In the genomic region with DNA sequence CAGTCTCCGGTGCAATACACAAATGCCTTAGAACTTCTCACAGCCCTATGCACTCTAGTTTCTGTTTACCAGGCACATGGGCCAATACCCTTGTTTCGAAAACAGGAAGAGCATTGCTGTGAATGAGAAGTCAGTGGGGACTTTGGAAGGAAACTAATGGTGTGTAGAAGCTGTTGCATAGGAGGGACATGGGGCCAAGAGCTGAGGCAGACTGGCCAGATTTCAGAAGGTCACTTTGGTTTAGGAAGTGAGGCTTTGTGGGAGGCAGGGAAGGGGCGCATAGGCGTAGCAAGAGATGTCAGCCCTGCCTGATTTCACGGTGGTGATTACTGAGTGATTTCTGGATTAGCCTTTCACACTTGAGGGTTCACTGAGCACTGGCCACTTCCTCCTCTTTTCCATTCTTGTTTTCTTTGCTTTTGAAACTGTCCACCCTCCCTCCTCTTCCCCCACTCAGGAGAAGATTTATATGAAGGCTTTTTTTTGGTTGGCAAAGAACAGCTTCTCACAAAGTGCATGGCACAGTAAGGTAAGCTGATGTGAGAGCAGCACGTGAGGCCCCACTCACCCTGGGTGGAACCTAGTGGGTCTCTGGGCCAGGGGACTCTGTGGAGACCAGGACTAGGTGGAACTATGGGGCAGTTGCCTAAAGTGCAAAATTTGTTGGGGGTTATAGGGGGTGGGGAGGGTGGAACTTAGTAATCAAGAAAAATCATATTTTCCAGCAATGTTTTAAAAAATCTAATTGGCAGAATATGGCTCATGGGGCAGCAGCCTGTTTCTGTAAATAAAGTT, we compare ENCODE assay signal across 8 cellular contexts. TPM values are rescaled to one million over a fixed set of nuclear protein-coding genes. Genes with fewer than 3 reads are reported as not detected.
A peak's percentile ranks its signal among the peaks of the same experiment; 100 is the strongest.
DNase-seq lines count a peak whose midpoint lies in the region; ATAC-seq and TF ChIP-seq lines count a peak whose summit lies in the region.

No MANE protein-coding gene starts in this region.

- H3K4me3 ChIP-seq in testis, result no peak overlapping the region

- no peaks in the 10 kb centered on the region for H3K36me3 ChIP-seq in testis (ENCODE audit: low read depth, missing control alignments)

- POLR2A ChIA-PET in HEK293T (lab: Yijun Ruan, JAX), result no interaction called here

- 55 to 72% methylated on average over 6 of the region's 6 CpGs for WGBS in testis, 2 donors

- no peak overlapping the region for H3K27ac ChIP-seq in testis

- ATAC-seq in GM18907 (IDR thresholded peaks at IDR 0.05; ENCODE audit: unreplicated experiment) (peak; percentile 90), HG02885 (IDR thresholded peaks at IDR 0.05; ENCODE audit: poor library complexity, unreplicated experiment) (peak; percentile 74)

- TF ChIP-seq CTCF in testis (IDR thresholded peaks at IDR 0.05), result no peak

- H3K9me3 ChIP-seq in testis, result no peaks in the 10 kb centered on the region

- intact Hi-C loops in testis (cut with DNase I; ENCODE audit: low total_unique reads), result no loop called here

- no peaks in the 10 kb centered on the region for H3K27me3 ChIP-seq in testis

- DNase-seq in SIG-M5 (lab: John Stamatoyannopoulos, UW) (peak; percentile 24), midbrain (lab: John Stamatoyannopoulos, UW) (peak; percentile 21), H4 (ENCODE audit: low spot score) (no peak), NCI-H1436 (lab: John Stamatoyannopoulos, UW) (no peak), HEK293T (ENCODE audit: extremely low spot score) (no peak), testis (no peak)

- CTCF ChIA-PET in HEK293T (lab: Yijun Ruan, JAX), result no interaction called here

- TF ChIP-seq POLR2A in testis (IDR thresholded peaks at IDR 0.05), result no peak

- H3K4me1 ChIP-seq in testis, result peaks cover 4% of the 10 kb centered on the region

TF ChIP-seq in HEK293T, 16 proteins besides CTCF, POLR2A, EP300 and RAD21:
- no peak for TF ChIP-seq NFRKB (IDR thresholded peaks at IDR 0.05)
- TF ChIP-seq LEF1 (IDR thresholded peaks at IDR 0.05; ENCODE audit: borderline replicate concordance), result no peak
- TF ChIP-seq FOXM1 (IDR thresholded peaks at IDR 0.05; ENCODE audit: borderline replicate concordance), result no peak
- no peak for TF ChIP-seq SUZ12 (IDR thresholded peaks at IDR 0.05)
TF ChIP-seq in HEK293T: peak in this region for 0.

RNA-seq across cellular contexts. Expression of a gene that starts 6.1 kb away (rescaled TPM):
- total RNA-seq in H4 (2014; rRNA removed; shearing (Covaris generic)), result not detected in 2 replicates
- not detected for total RNA-seq in testis
- polyA plus RNA-seq in testis (ENCODE audit: insufficient read depth, low read depth, low replicate concordance), result 0.26 TPM

Comparison
In these comparisons a context has a peak if more than half of its experiments do, and no peak if none do; other contexts are left out.
1. DNase-seq: peak in SIG-M5 (single experiment) and midbrain (single experiment); none in H4 (single experiment), NCI-H1436 (single experiment), HEK293T (single experiment) and testis (single experiment).